8 cellular contexts compared by ENCODE assay signal in genomic region chr5:139343476-139343875, GRCh38. TPM values are rescaled to one million over a fixed set of nuclear protein-coding genes. Genes with fewer than 3 reads are reported as not detected.
A peak's percentile ranks its signal among the peaks of the same experiment; 100 is the strongest.
DNase-seq lines count a peak whose midpoint lies in the region; ATAC-seq, FAIRE-seq and TF ChIP-seq lines count a peak whose summit lies in the region.

No MANE protein-coding gene starts in this region.

- no peaks in the 10 kb centered on the region for H3K9me3 ChIP-seq in CD4-positive, alpha-beta T cell (ENCODE audit: control insufficient read depth, low read length)
- H3K9me3 ChIP-seq in Loucy (ENCODE audit: insufficient read depth, low read depth, low read length) (no peaks in the 10 kb centered on the region), colonic mucosa (no peaks in the 10 kb centered on the region), neural progenitor cell (ENCODE audit: low read depth) (no peaks in the 10 kb centered on the region)

- H3K4me2 ChIP-seq in Loucy (ENCODE audit: low read depth, low read length, poor library complexity, severe bottlenecking): peak overlapping the region; percentile 96
- H3K4me2 ChIP-seq in neural progenitor cell: peak overlapping the region; percentile 98

- no peaks in the 10 kb centered on the region for H3K9me2 ChIP-seq in Loucy (replicated peaks; ENCODE audit: low read depth, low read length)

- H3K4me1 ChIP-seq in Loucy (ENCODE audit: insufficient read depth, low read length, poor library complexity, severe bottlenecking) (peaks cover 29% of the 10 kb centered on the region), colonic mucosa (peaks cover 10% of the 10 kb centered on the region), neural progenitor cell (peaks cover 12% of the 10 kb centered on the region)

- peaks cover 56% of the 10 kb centered on the region for H4K20me1 ChIP-seq in Loucy (ENCODE audit: insufficient read depth, low read length, poor library complexity, severe bottlenecking)
- peaks cover 62% of the 10 kb centered on the region for H4K20me1 ChIP-seq in neural progenitor cell (ENCODE audit: low read depth)

- H2AFZ ChIP-seq in Loucy (ENCODE audit: low read length) (no peak overlapping the region), neural progenitor cell (replicated peaks) (no peak overlapping the region)

- peak overlapping the region; percentile 95 for H3K27ac Mint-ChIP-seq in CD4-positive, alpha-beta T cell
- H3K27ac Mint-ChIP-seq in neural progenitor cell: no peak overlapping the region

- H3K9ac ChIP-seq in Loucy (ENCODE audit: low read depth, low read length, poor library complexity, severe bottlenecking) (peak overlapping the region; percentile 92), colonic mucosa (ENCODE audit: low read depth in 2 of 2, low read length in 2 of 2) (peak overlapping the region in 1 of 2 donors; percentile 100), neural progenitor cell (peak overlapping the region; percentile 87)

- intact Hi-C loops in CD4-positive, alpha-beta T cell (cut with DNase I, micrococcal nuclease): loop anchor here (2.0 to 5.0 kb wide), 6 partner anchors 44 to 766 kb away; partner anchors contain the start of genes HSPA9 (in 1 of the 2), MZB1 (in 1 of the 2) and UBE2D2 (in 1 of the 2)
- intact Hi-C loops in colonic mucosa (cut with DNase I): loop anchor here (5.0 kb wide), 2 partner anchors 46 to 49 kb away; no protein-coding TSS in a partner anchor

- no peak for TF ChIP-seq CTCF in CD4-positive, alpha-beta T cell (IDR thresholded peaks at IDR 0.05)
- no peak for TF ChIP-seq CTCF in Loucy (conservative IDR thresholded peaks at IDR 0.05; ENCODE audit: low read length)
- TF ChIP-seq CTCF in colonic mucosa (IDR thresholded peaks at IDR 0.05): no peak
- no peak for TF ChIP-seq CTCF in neural progenitor cell (IDR thresholded peaks at IDR 0.05)

- peak overlapping the region; percentile 93 for H3K4me3 ChIP-seq in Loucy (ENCODE audit: low read length, poor library complexity, severe bottlenecking)
- peak overlapping the region; percentile 57 for H3K4me3 ChIP-seq in colonic mucosa
- H3K4me3 ChIP-seq in neural progenitor cell: peak overlapping the region; percentile 89

- H3K9me3 Mint-ChIP-seq in CD4-positive, alpha-beta T cell: no peaks in the 10 kb centered on the region
- H3K9me3 Mint-ChIP-seq in neural progenitor cell: peaks cover 3% of the 10 kb centered on the region

- DNase-seq in CD4-positive, alpha-beta T cell: no peak
- no peak for DNase-seq in colonic mucosa
- no peak for DNase-seq in neural progenitor cell (ENCODE audit: low spot score)
- DNase-seq in HTR-8/SVneo (ENCODE audit: insufficient read length, low spot score): no peak
- no peak for DNase-seq in inferior parietal cortex (ENCODE audit: extremely low spot score)
- no peak for DNase-seq in epidermal melanocyte (ENCODE audit: insufficient read length, low spot score)

- H3K27me3 ChIP-seq in CD4-positive, alpha-beta T cell (ENCODE audit: control insufficient read depth, insufficient read depth, low read length): no peaks in the 10 kb centered on the region
- H3K27me3 ChIP-seq in Loucy (ENCODE audit: insufficient read depth, low read length, poor library complexity, severe bottlenecking) (no peaks in the 10 kb centered on the region), colonic mucosa (no peaks in the 10 kb centered on the region), neural progenitor cell (no peaks in the 10 kb centered on the region)

- FAIRE-seq in HTR-8/SVneo (lab: Jason Lieb, UNC): no peak

- POLR2A ChIA-PET in CD4-positive, alpha-beta T cell (lab: Charles Lee): interaction anchor here (0.9 to 1.4 kb wide), 2 partner anchors 28 to 50 kb away, joined by 3 to 5 read pairs; partner anchors contain the start of gene MATR3

- H3K36me3 ChIP-seq in Loucy (ENCODE audit: insufficient read depth, low read length) (no peaks in the 10 kb centered on the region), colonic mucosa (no peaks in the 10 kb centered on the region), neural progenitor cell (peaks cover 2% of the 10 kb centered on the region)

- ATAC-seq in CD4-positive, alpha-beta T cell (ENCODE audit: poor library complexity): no peak
- ATAC-seq in GM18858 (IDR thresholded peaks at IDR 0.05; ENCODE audit: unreplicated experiment): no peak

- H3K27me3 Mint-ChIP-seq in CD4-positive, alpha-beta T cell: no peaks in the 10 kb centered on the region
- peaks cover 2% of the 10 kb centered on the region for H3K27me3 Mint-ChIP-seq in neural progenitor cell (ENCODE audit: insufficient read depth, low read depth)

- H3K79me2 ChIP-seq in Loucy (ENCODE audit: insufficient read depth, low read length) (peaks cover 62% of the 10 kb centered on the region), neural progenitor cell (ENCODE audit: low read depth) (peaks cover 68% of the 10 kb centered on the region)

- H3K4me1 Mint-ChIP-seq in CD4-positive, alpha-beta T cell (ENCODE audit: low read depth): peaks cover 69% of the 10 kb centered on the region
- peaks cover 26% of the 10 kb centered on the region for H3K4me1 Mint-ChIP-seq in neural progenitor cell

- H3K4me3 Mint-ChIP-seq in CD4-positive, alpha-beta T cell: peak overlapping the region; percentile 96
- H3K4me3 Mint-ChIP-seq in neural progenitor cell: peak overlapping the region; percentile 95

- H3K36me3 Mint-ChIP-seq in CD4-positive, alpha-beta T cell (ENCODE audit: low read depth): peaks cover 56% of the 10 kb centered on the region
- peaks cover 23% of the 10 kb centered on the region for H3K36me3 Mint-ChIP-seq in neural progenitor cell

- no peak overlapping the region for H3K27ac ChIP-seq in CD4-positive, alpha-beta T cell (ENCODE audit: low read depth, low read length)
- H3K27ac ChIP-seq in colonic mucosa (no peak overlapping the region), neural progenitor cell (no peak overlapping the region)

- CTCF ChIA-PET in CD4-positive, alpha-beta T cell (lab: Charles Lee): no interaction called here

- H3F3A ChIP-seq in Loucy (ENCODE audit: low read depth): peaks cover 3% of the 10 kb centered on the region; the same call in 1 of the 2 replicates
- H3F3A ChIP-seq in neural progenitor cell (ENCODE audit: low read depth): peaks cover 13% of the 10 kb centered on the region

RNA-seq across cellular contexts. Expression of gene PAIP2, which starts 1.8 kb away (rescaled TPM):
- total RNA-seq in CD4-positive, alpha-beta T cell: 100 to 1,000 TPM; 151 to 156 TPM
- 10 to 100 TPM; 39.4 to 49.7 TPM for total RNA-seq in colonic mucosa
- total RNA-seq in neural progenitor cell (ENCODE audit: low replicate concordance): 115 and 201 TPM in 2 replicates

RNA-seq across cellular contexts. Expression of gene SLC23A1, which starts 39.6 kb away (rescaled TPM):
- total RNA-seq in CD4-positive, alpha-beta T cell: not detected
- total RNA-seq in colonic mucosa (1 to 10 TPM; 5.0 to 7.0 TPM), neural progenitor cell (ENCODE audit: low replicate concordance) (not detected in 2 replicates)

RNA-seq across cellular contexts. Expression of gene MZB1, which starts 46.2 kb away (rescaled TPM):
- total RNA-seq in CD4-positive, alpha-beta T cell: under 1 TPM; 0.42 to 0.63 TPM
- total RNA-seq in colonic mucosa (10 to 100 TPM; 10.6 to 13.2 TPM), neural progenitor cell (ENCODE audit: low replicate concordance) (0.53 TPM in 1 of 2 replicates, not detected in the other)

RNA-seq across cellular contexts. Expression of gene MATR3, which starts 49.9 kb away (rescaled TPM):
- 100 to 1,000 TPM; 376 to 401 TPM for total RNA-seq in CD4-positive, alpha-beta T cell
- total RNA-seq in colonic mucosa (100 to 1,000 TPM; 105 to 128 TPM), neural progenitor cell (ENCODE audit: low replicate concordance) (680 and 1,185 TPM in 2 replicates)

RNA-seq across cellular contexts. Expression of gene PROB1, which starts 51.4 kb away (rescaled TPM):
- total RNA-seq in CD4-positive, alpha-beta T cell: under 1 TPM; 0.25 to 0.41 TPM
- total RNA-seq in colonic mucosa (under 1 TPM; 0.48 to 0.96 TPM), neural progenitor cell (ENCODE audit: low replicate concordance) (0.67 and 2.6 TPM in 2 replicates)
